ENCODE assay signal across 2 cellular contexts in the genomic region with DNA sequence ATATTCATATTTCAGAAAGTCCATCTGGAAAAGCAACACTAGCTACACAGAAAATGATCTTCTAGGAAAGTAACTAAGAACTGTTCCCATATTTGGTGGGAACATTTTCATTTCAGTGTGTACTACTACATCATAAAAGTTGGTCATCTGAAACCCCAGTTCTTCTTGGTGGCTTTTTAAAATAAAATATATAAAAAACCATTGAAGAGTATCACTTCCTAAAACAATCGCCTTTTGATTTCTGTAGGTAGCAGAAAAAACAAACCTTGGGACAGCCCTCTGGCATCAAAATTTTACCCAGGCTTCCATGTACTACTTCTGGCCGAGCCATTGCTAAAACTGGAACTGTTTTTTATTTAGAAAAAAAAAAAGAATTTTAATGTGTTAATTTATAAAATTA.
TF ChIP-seq lines count a peak whose summit lies in the region.

No MANE protein-coding gene starts in this region.

TF ChIP-seq in GM12891, 5 proteins besides CTCF, POLR2A, EP300 and RAD21:
- TF ChIP-seq TAF1 (IDR thresholded peaks at IDR 0.05; ENCODE audit: low read depth, low read length) (no peak), SPI1 (IDR thresholded peaks at IDR 0.05; ENCODE audit: low read depth, low read length) (peak; percentile 66)
TF ChIP-seq in GM12891: peak in this region for 1.

TF ChIP-seq in GM12878, 131 proteins besides CTCF, POLR2A, EP300 and RAD21:
- TF ChIP-seq WRNIP1 (IDR thresholded peaks at IDR 0.05; ENCODE audit: borderline replicate concordance, low read depth, low read length) (no peak), RUNX3 (IDR thresholded peaks at IDR 0.05; ENCODE audit: low read length) (0 out of 2 replicates have a peak, but pooled peaks have one; percentile 11), NR2C2 (IDR thresholded peaks at IDR 0.05; ENCODE audit: borderline replicate concordance, control insufficient read depth, insufficient read length, low read depth) (no peak), TCF7 (IDR thresholded peaks at IDR 0.05; ENCODE audit: borderline replicate concordance) (no peak), CHD4 (IDR thresholded peaks at IDR 0.05) (no peak), KAT2A (conservative IDR thresholded peaks at IDR 0.05; ENCODE audit: control insufficient read depth, low read depth, low read length) (no peak), ATF7 (IDR thresholded peaks at IDR 0.05; ENCODE audit: low read depth) (no peak), SPI1 (IDR thresholded peaks at IDR 0.05; ENCODE audit: borderline replicate concordance, insufficient read depth, low read depth, low read length) (peak; percentile 41; the same call in 1 of the 2 replicates), HCFC1 (IDR thresholded peaks at IDR 0.05; ENCODE audit: low read length) (no peak)
- TF ChIP-seq, protein P1, sequence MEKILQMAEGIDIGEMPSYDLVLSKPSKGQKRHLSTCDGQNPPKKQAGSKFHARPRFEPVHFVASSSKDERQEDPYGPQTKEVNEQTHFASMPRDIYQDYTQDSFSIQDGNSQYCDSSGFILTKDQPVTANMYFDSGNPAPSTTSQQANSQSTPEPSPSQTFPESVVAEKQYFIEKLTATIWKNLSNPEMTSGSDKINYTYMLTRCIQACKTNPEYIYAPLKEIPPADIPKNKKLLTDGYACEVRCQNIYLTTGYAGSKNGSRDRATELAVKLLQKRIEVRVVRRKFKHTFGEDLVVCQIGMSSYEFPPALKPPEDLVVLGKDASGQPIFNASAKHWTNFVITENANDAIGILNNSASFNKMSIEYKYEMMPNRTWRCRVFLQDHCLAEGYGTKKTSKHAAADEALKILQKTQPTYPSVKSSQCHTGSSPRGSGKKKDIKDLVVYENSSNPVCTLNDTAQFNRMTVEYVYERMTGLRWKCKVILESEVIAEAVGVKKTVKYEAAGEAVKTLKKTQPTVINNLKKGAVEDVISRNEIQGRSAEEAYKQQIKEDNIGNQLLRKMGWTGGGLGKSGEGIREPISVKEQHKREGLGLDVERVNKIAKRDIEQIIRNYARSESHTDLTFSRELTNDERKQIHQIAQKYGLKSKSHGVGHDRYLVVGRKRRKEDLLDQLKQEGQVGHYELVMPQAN (conservative IDR thresholded peaks at IDR 0.05), result no peak
